Comparison of ENCODE assay signal across 25 cellular contexts in genomic region chr13:113307491-113307890, GRCh38. TPM values are rescaled to one million over a fixed set of nuclear protein-coding genes. Genes with fewer than 3 reads are reported as not detected.
DNase-seq lines count a peak whose midpoint lies in the region; ATAC-seq, FAIRE-seq and TF ChIP-seq lines count a peak whose summit lies in the region.
"Had no signal": no experiment of that assay in that cellular context is flagged by ENCODE, and none has a peak within 500 bp of the region (broad histone marks: within the 10 kb centered on the region; RNA-seq: fewer than 3 reads in every experiment).

No MANE protein-coding gene starts in this region.

- CTCF ChIA-PET in IMR-90 (lab: Yijun Ruan, JAX): interaction anchor here (1.0 kb wide), 1 partner anchor 264 kb away, joined by 3 read pairs; no protein-coding TSS in a partner anchor
- CTCF ChIA-PET in activated naive CD4-positive, alpha-beta T cell treated with anti-CD3 and anti-CD28 coated beads for 36 hours (lab: Charles Lee): interaction anchor here (0.6 to 1.2 kb wide), 2 partner anchors 87 to 106 kb away, joined by 3 read pairs; no protein-coding TSS in a partner anchor

- H3K4me3 ChIP-seq in IMR-90 (ENCODE audit: insufficient read depth, low read depth, low read length) (no peak overlapping the region), astrocyte (ENCODE audit: insufficient read depth, low read depth, low read length) (no peak overlapping the region), fibroblast of villous mesenchyme (ENCODE audit: low read depth, low read length) (no peak overlapping the region)
- H3K4me3 ChIP-seq: BLaER1 treated with 17β-estradiol and CSF1 and Interleukin-3, amounts not matched to agents 10 nM and 100 nM had no signal

- no peak overlapping the region for H3K4me3 Mint-ChIP-seq in astrocyte (ENCODE audit: unreplicated experiment)
- H3K4me3 Mint-ChIP-seq in activated naive CD4-positive, alpha-beta T cell treated with anti-CD3 and anti-CD28 coated beads for 36 hours: no peak overlapping the region
- H3K4me3 Mint-ChIP-seq: CD14-positive monocyte; CD4-positive, alpha-beta T cell; CD8-positive, alpha-beta memory T cell had no signal

- H2AFZ ChIP-seq in IMR-90 (replicated peaks; ENCODE audit: low read length, poor library complexity) (no peak overlapping the region), astrocyte (ENCODE audit: low read depth, low read length) (no peak overlapping the region)

- H4K5ac ChIP-seq in IMR-90 (ENCODE audit: low read depth, low read length): no peak overlapping the region

- no peak overlapping the region for H4K91ac ChIP-seq in IMR-90 (ENCODE audit: insufficient read depth, low read depth, low read length)

- no peak for FAIRE-seq in astrocyte (lab: Jason Lieb, UNC)
- FAIRE-seq: A204.1, D721Med, GM12891, GM18507, H1 had no signal

- no TSS peak for BruUV-seq in IMR-90 (replicated peaks; lab: Mats Ljungman, UMichigan)

- H3K79me1 ChIP-seq in IMR-90 (ENCODE audit: low read depth in 1 of 2, low read length in 2 of 2): peaks cover 34 to 79% of the 10 kb centered on the region in 2 experiments

- no peak overlapping the region for H3K23ac ChIP-seq in IMR-90 (ENCODE audit: low read depth, low read length)

- ATAC-seq in IMR-90 (ENCODE audit: low read depth) (peak; percentile 67), GM21717 (IDR thresholded peaks at IDR 0.05; ENCODE audit: unreplicated experiment) (no peak), omental fat pad (ENCODE audit: low FRiP score) (no peak)

- H3K4ac ChIP-seq in IMR-90 (ENCODE audit: low read depth, low read length): no peak overlapping the region

- TF ChIP-seq RAD21 in IMR-90 (IDR thresholded peaks at IDR 0.05; ENCODE audit: low read length): no peak

- H3K9me3 Mint-ChIP-seq in astrocyte (ENCODE audit: unreplicated experiment): no peaks in the 10 kb centered on the region
- H3K9me3 Mint-ChIP-seq in activated naive CD4-positive, alpha-beta T cell treated with anti-CD3 and anti-CD28 coated beads for 36 hours: no peaks in the 10 kb centered on the region
- H3K9me3 Mint-ChIP-seq: CD4-positive, alpha-beta T cell; CD8-positive, alpha-beta memory T cell had no signal

- TF ChIP-seq POLR2A in IMR-90 (IDR thresholded peaks at IDR 0.05; ENCODE audit: low read depth, low read length): no peak

- POLR2A ChIA-PET in IMR-90 (lab: Charles Lee; ENCODE audit: unreplicated experiment): no interaction called here

- peak overlapping the region; percentile 49; the same call in 1 of the 2 replicates for H3K27ac ChIP-seq in IMR-90 (ENCODE audit: insufficient read depth, low read length)
- H3K27ac ChIP-seq in astrocyte (ENCODE audit: low read depth, low read length): no peak overlapping the region
- H3K27ac ChIP-seq: 22Rv1; BLaER1 treated with 17β-estradiol and CSF1 and Interleukin-3, amounts not matched to agents 10 nM and 100 nM had no signal

- peak; percentile 60 for DNase-seq in EH (ENCODE audit: low read depth)
- DNase-seq in IMR-90: peak; percentile 57
- DNase-seq in astrocyte (ENCODE audit: low read depth): peak; percentile 23
- peak; percentile 9 for DNase-seq in fibroblast of villous mesenchyme (ENCODE audit: low read depth)
- no peak for DNase-seq in activated naive CD4-positive, alpha-beta T cell treated with anti-CD3 and anti-CD28 coated beads for 36 hours
- DNase-seq in omental fat pad (ENCODE audit: low spot score): no peak
- DNase-seq in cerebellar cortex (ENCODE audit: low spot score): no peak
- DNase-seq: AML-193; BE2C; CD4-positive, alpha-beta T cell; CD8-positive, alpha-beta memory T cell; DMS 273 treated with DMSO at 0.1 percent for 48 hours; DMS79; GF-D8; H7; HCEC 1CT had no signal

- H3K9me3 ChIP-seq in IMR-90 (ENCODE audit: control insufficient read depth, insufficient read depth, low read length) (no peaks in the 10 kb centered on the region), astrocyte (ENCODE audit: insufficient read depth, low read depth, low read length) (no peaks in the 10 kb centered on the region)
- H3K9me3 ChIP-seq: BE2C; BLaER1 treated with 17β-estradiol and CSF1 and Interleukin-3, amounts not matched to agents 10 nM and 100 nM had no signal

- no peak overlapping the region for H2BK5ac ChIP-seq in IMR-90 (ENCODE audit: low read depth, low read length, poor library complexity, severe bottlenecking)

- no peak overlapping the region for H2AK9ac ChIP-seq in IMR-90 (replicated peaks; ENCODE audit: low read depth, low read length, poor library complexity)

- peaks cover 23% of the 10 kb centered on the region for H3K9me1 ChIP-seq in IMR-90 (ENCODE audit: insufficient read depth, low read length)

- H2AK5ac ChIP-seq in IMR-90 (ENCODE audit: low read depth, low read length): no peak overlapping the region

- H3K27me3 ChIP-seq in IMR-90 (ENCODE audit: control insufficient read depth, insufficient read depth, low read length): no peaks in the 10 kb centered on the region
- H3K27me3 ChIP-seq in astrocyte (ENCODE audit: insufficient read depth, low read length): no peaks in the 10 kb centered on the region
- H3K27me3 ChIP-seq: BE2C; BLaER1 treated with 17β-estradiol and CSF1 and Interleukin-3, amounts not matched to agents 10 nM and 100 nM had no signal

- H4K8ac ChIP-seq in IMR-90 (ENCODE audit: low read depth in 2 of 2, low read length in 2 of 2): no peak overlapping the region

- peaks cover 25% of the 10 kb centered on the region for H3K4me1 Mint-ChIP-seq in astrocyte (ENCODE audit: low read depth, unreplicated experiment)
- H3K4me1 Mint-ChIP-seq in activated naive CD4-positive, alpha-beta T cell treated with anti-CD3 and anti-CD28 coated beads for 36 hours (ENCODE audit: low read depth): peaks cover 19% of the 10 kb centered on the region
- H3K4me1 Mint-ChIP-seq: CD14-positive monocyte had no signal

- in situ Hi-C loops in IMR-90 (cut with MboI; ENCODE audit: low sequenced_read_pairs): no loop called here

- no peak overlapping the region for H3K27ac Mint-ChIP-seq in astrocyte (ENCODE audit: unreplicated experiment)
- no peak overlapping the region for H3K27ac Mint-ChIP-seq in activated naive CD4-positive, alpha-beta T cell treated with anti-CD3 and anti-CD28 coated beads for 36 hours
- H3K27ac Mint-ChIP-seq: CD4-positive, alpha-beta T cell; CD8-positive, alpha-beta memory T cell had no signal

- H3K36me3 Mint-ChIP-seq in astrocyte (ENCODE audit: low read depth, unreplicated experiment): peaks cover 11% of the 10 kb centered on the region
- H3K36me3 Mint-ChIP-seq in activated naive CD4-positive, alpha-beta T cell treated with anti-CD3 and anti-CD28 coated beads for 36 hours (ENCODE audit: low read depth): peaks cover 10% of the 10 kb centered on the region

- peaks cover 33% of the 10 kb centered on the region for H3K36me3 ChIP-seq in IMR-90 (ENCODE audit: control insufficient read depth, insufficient read depth, low read length)
- H3K36me3 ChIP-seq in astrocyte (ENCODE audit: insufficient read depth, low read length): peaks cover 12% of the 10 kb centered on the region

- H3K4me1 ChIP-seq in IMR-90 (ENCODE audit: control insufficient read depth, insufficient read depth, low read length) (peaks cover 10% of the 10 kb centered on the region), astrocyte (ENCODE audit: insufficient read depth, low read length) (peaks cover 12% of the 10 kb centered on the region)
- H3K4me1 ChIP-seq: BE2C had no signal

- no peak overlapping the region for H2BK120ac ChIP-seq in IMR-90 (ENCODE audit: low read depth, low read length)

- no peak overlapping the region for H3K18ac ChIP-seq in IMR-90 (ENCODE audit: low read depth, low read length)

- H2BK15ac ChIP-seq in IMR-90 (ENCODE audit: low read depth, low read length): no peak overlapping the region

- H3K4me2 ChIP-seq in IMR-90 (ENCODE audit: low read depth, low read length): no peak overlapping the region
- no peak overlapping the region for H3K4me2 ChIP-seq in astrocyte (ENCODE audit: low read length)
- H3K4me2 ChIP-seq: BLaER1 treated with 17β-estradiol and CSF1 and Interleukin-3, amounts not matched to agents 10 nM and 100 nM had no signal

- TF ChIP-seq CTCF in IMR-90 (conservative IDR thresholded peaks at IDR 0.05; ENCODE audit: low read depth, low read length) (no peak), astrocyte (IDR thresholded peaks at IDR 0.05; ENCODE audit: insufficient read depth, low read depth, low read length) (no peak), fibroblast of villous mesenchyme (IDR thresholded peaks at IDR 0.05; ENCODE audit: insufficient read depth, low read depth, low read length) (no peak), omental fat pad (IDR thresholded peaks at IDR 0.05) (no peak)

- H3K56ac ChIP-seq in IMR-90 (ENCODE audit: extremely low read depth, insufficient read depth, low read length): no peak overlapping the region

- H3K79me2 ChIP-seq in astrocyte (ENCODE audit: insufficient read depth, low read length): peaks cover 82% of the 10 kb centered on the region

- H2BK20ac ChIP-seq in IMR-90 (ENCODE audit: low read depth, low read length): no peak overlapping the region

- H4K20me1 ChIP-seq in IMR-90 (ENCODE audit: insufficient read depth, low read length) (peaks cover 67% of the 10 kb centered on the region), astrocyte (ENCODE audit: insufficient read depth, low read length) (peaks cover 81% of the 10 kb centered on the region)

- intact Hi-C loops in IMR-90 (cut with micrococcal nuclease): no loop called here
- intact Hi-C loops in activated naive CD4-positive, alpha-beta T cell treated with anti-CD3 and anti-CD28 coated beads for 36 hours (cut with micrococcal nuclease): no loop called here

- H3K14ac ChIP-seq in IMR-90 (replicated peaks; ENCODE audit: low read depth, low read length): no peak overlapping the region

- H3K9ac ChIP-seq in IMR-90 (ENCODE audit: low read depth, low read length) (no peak overlapping the region), astrocyte (ENCODE audit: low read length) (no peak overlapping the region)
- H3K9ac ChIP-seq: BLaER1 treated with 17β-estradiol and CSF1 and Interleukin-3, amounts not matched to agents 10 nM and 100 nM had no signal

- no peaks in the 10 kb centered on the region for H3K27me3 Mint-ChIP-seq in astrocyte (ENCODE audit: low read depth, unreplicated experiment)
- H3K27me3 Mint-ChIP-seq in activated naive CD4-positive, alpha-beta T cell treated with anti-CD3 and anti-CD28 coated beads for 36 hours (ENCODE audit: low read depth): no peaks in the 10 kb centered on the region
- H3K27me3 Mint-ChIP-seq: CD4-positive, alpha-beta T cell; CD8-positive, alpha-beta memory T cell had no signal

- dilution Hi-C loops in IMR-90 (cut with HindIII; ENCODE audit: low sequenced_read_pairs, unreplicated experiment): no loop called here

RNA-seq across cellular contexts. Expression of gene LAMP1, which starts 10.5 kb away (rescaled TPM):
- total RNA-seq in IMR-90 (2012; rRNA removed) (58.3 and 60.6 TPM in 2 replicates), astrocyte (313 and 317 TPM in 2 replicates), fibroblast of villous mesenchyme (101 and 110 TPM in 2 replicates), omental fat pad (100 to 1,000 TPM in 2 of 4 donors, 10 to 100 TPM in 2; 91.0 to 132 (median 106) TPM)
- 229 and 235 TPM in 2 replicates for polyA plus RNA-seq in IMR-90 (2012; rRNA removed)
- 138 and 235 TPM in 2 replicates for polyA plus RNA-seq in IMR-90 (2012; cell fraction: cytosol; rRNA removed)
- polyA plus RNA-seq in IMR-90 (2012; cell fraction: nucleus; rRNA removed; ENCODE audit: low replicate concordance): 132 and 172 TPM in 2 replicates
- 10 to 100 TPM; 33.5 to 33.7 TPM for total RNA-seq in activated naive CD4-positive, alpha-beta T cell treated with anti-CD3 and anti-CD28 coated beads for 36 hours

RNA-seq across cellular contexts. Expression of gene GRTP1, which starts 56.4 kb away (rescaled TPM):
- total RNA-seq in IMR-90 (2012; rRNA removed) (0.83 and 0.90 TPM in 2 replicates), astrocyte (0.36 and 0.61 TPM in 2 replicates), fibroblast of villous mesenchyme (0.43 and 3.2 TPM in 2 replicates), omental fat pad (1 to 10 TPM; 1.7 to 4.4 (median 2.1) TPM)
- 1.4 and 1.7 TPM in 2 replicates for polyA plus RNA-seq in IMR-90 (2012; rRNA removed)
- 1.8 TPM in 2 replicates for polyA plus RNA-seq in IMR-90 (2012; cell fraction: cytosol; rRNA removed)
- 3.1 and 3.7 TPM in 2 replicates for polyA plus RNA-seq in IMR-90 (2012; cell fraction: nucleus; rRNA removed; ENCODE audit: low replicate concordance)
- total RNA-seq in activated naive CD4-positive, alpha-beta T cell treated with anti-CD3 and anti-CD28 coated beads for 36 hours: under 1 TPM; 0.44 to 0.45 TPM
- total RNA-seq: CD8-positive, alpha-beta memory T cell had no signal
- polyA plus RNA-seq: CD14-positive monocyte; CD8-positive, alpha-beta memory T cell had no signal

Comparison
In these comparisons a context has a peak if more than half of its experiments do, and no peak if none do; other contexts are left out.
1. DNase-seq: peak in EH (single experiment), IMR-90 (single experiment), astrocyte (single experiment) and fibroblast of villous mesenchyme (single experiment); none in activated naive CD4-positive, alpha-beta T cell treated with anti-CD3 and anti-CD28 coated beads for 36 hours (single experiment), omental fat pad (single experiment) and cerebellar cortex (single experiment).